Comparison of ENCODE assay signal across 24 cellular contexts in genomic region chr4:164021947-164022346, GRCh38.
DNase-seq lines count a peak whose midpoint lies in the region; ATAC-seq, FAIRE-seq and TF ChIP-seq lines count a peak whose summit lies in the region.
"Had no signal": no experiment of that assay in that cellular context is flagged by ENCODE, and none has a peak within 500 bp of the region (broad histone marks: within the 10 kb centered on the region; RNA-seq: fewer than 3 reads in every experiment).

No MANE protein-coding gene starts in this region.

- H2BK20ac ChIP-seq in IMR-90 (ENCODE audit: low read depth, low read length) (no peak overlapping the region), H1 (ENCODE audit: low read length) (no peak overlapping the region)

- FAIRE-seq in GM12878 (lab: Jason Lieb, UNC) (peak; percentile 35), H1 (lab: Jason Lieb, UNC) (no peak)
- FAIRE-seq: A204.1, GM12891, GM19239 had no signal

- H3K9me3 ChIP-seq in IMR-90 (ENCODE audit: control insufficient read depth, insufficient read depth, low read length) (peaks cover 10% of the 10 kb centered on the region), GM12878 (replicated peaks; ENCODE audit: control insufficient read depth, insufficient read depth, low read length) (no peaks in the 10 kb centered on the region), H1 (ENCODE audit: insufficient read depth in 2 of 2, low read depth in 1 of 2, low read length in 1 of 2) (no peaks in the 10 kb centered on the region)

- H2BK120ac ChIP-seq in IMR-90 (ENCODE audit: low read depth, low read length): no peak overlapping the region
- no peak overlapping the region for H2BK120ac ChIP-seq in H1 (replicated peaks; ENCODE audit: low read depth, low read length)

- H4K8ac ChIP-seq in IMR-90 (ENCODE audit: low read depth in 2 of 2, low read length in 2 of 2) (no peak overlapping the region), H1 (ENCODE audit: extremely low read depth, insufficient read depth, low read length) (no peak overlapping the region)

- dilution Hi-C loops in IMR-90 (cut with HindIII; ENCODE audit: low sequenced_read_pairs, unreplicated experiment): no loop called here

- POLR2A ChIA-PET in IMR-90 (lab: Charles Lee; ENCODE audit: unreplicated experiment): no interaction called here
- POLR2A ChIA-PET in GM12878 (lab: Charles Lee): no interaction called here
- POLR2A ChIA-PET in H1 (lab: Charles Lee; ENCODE audit: partially characterized antibody): no interaction called here

- TF ChIP-seq EP300 in GM12878 (IDR thresholded peaks at IDR 0.05; ENCODE audit: borderline replicate concordance in 1 of 2, control insufficient read depth in 1 of 2, low read depth in 2 of 2, low read length in 2 of 2) (no peak), H1 (IDR thresholded peaks at IDR 0.05; ENCODE audit: borderline replicate concordance in 1 of 2, low read depth in 2 of 2, low read length in 2 of 2) (no peak)

- H2BK5ac ChIP-seq in IMR-90 (ENCODE audit: low read depth, low read length, poor library complexity, severe bottlenecking) (no peak overlapping the region), H1 (ENCODE audit: low read depth, low read length) (no peak overlapping the region)

- H2AK5ac ChIP-seq in IMR-90 (ENCODE audit: low read depth, low read length) (no peak overlapping the region), H1 (ENCODE audit: low read depth, low read length) (no peak overlapping the region)

- H3K9me1 ChIP-seq in IMR-90 (ENCODE audit: insufficient read depth, low read length): no peaks in the 10 kb centered on the region

- no peak overlapping the region for H3K4me2 ChIP-seq in IMR-90 (ENCODE audit: low read depth, low read length)
- H3K4me2 ChIP-seq in GM12878 (ENCODE audit: control insufficient read depth, insufficient read depth): no peak overlapping the region
- no peak overlapping the region for H3K4me2 ChIP-seq in H1 (ENCODE audit: insufficient read depth in 1 of 2, low read depth in 2 of 2, low read length in 2 of 2)
- H3K4me2 ChIP-seq: BLaER1 had no signal

- RAD21 ChIA-PET in GM12878 (lab: Charles Lee; ENCODE audit: unreplicated experiment): no interaction called here

- TF ChIP-seq POLR2A in IMR-90 (IDR thresholded peaks at IDR 0.05; ENCODE audit: low read depth, low read length) (no peak), GM12878 (IDR thresholded peaks at IDR 0.05; ENCODE audit: low read depth, low read length) (no peak), H1 (IDR thresholded peaks at IDR 0.05; ENCODE audit: control extremely low read depth in 1 of 2, low read depth in 2 of 2, low read length in 2 of 2) (no peak)

- SMC1A ChIA-PET in GM12878 (lab: Charles Lee; ENCODE audit: uncharacterized antibody, unreplicated experiment): interaction anchor here (1.3 to 1.5 kb wide), 2 partner anchors 238 to 467 kb away, joined by 3 to 4 read pairs; no protein-coding TSS in a partner anchor

- H3K27me3 ChIP-seq in IMR-90 (ENCODE audit: control insufficient read depth, insufficient read depth, low read length) (no peaks in the 10 kb centered on the region), GM12878 (replicated peaks in 1 of 2; ENCODE audit: control insufficient read depth in 2 of 2, insufficient read depth in 2 of 2, low read length in 1 of 2) (no peaks in the 10 kb centered on the region), H1 (replicated peaks in 1 of 4; ENCODE audit: control insufficient read depth in 3 of 4, extremely low read depth in 1 of 4, insufficient read depth in 3 of 4, low read length in 3 of 4) (no peaks in the 10 kb centered on the region)
- H3K27me3 ChIP-seq: BE2C, BLaER1 had no signal

- CTCF ChIA-PET in IMR-90 (lab: Yijun Ruan, JAX) (no interaction called here), GM12878 (lab: Yijun Ruan, JAX) (interaction anchor here (0.9 to 1.5 kb wide), 3 partner anchors 10 to 467 kb away, joined by 3 to 4 read pairs (median 4); no protein-coding TSS in a partner anchor), H1 (lab: Charles Lee; ENCODE audit: partially characterized antibody) (interaction anchor here (0.6 to 4.9 kb wide), 9 partner anchors 10 to 496 kb away, joined by 3 to 28 read pairs (median 5); no protein-coding TSS in a partner anchor)

- in situ Hi-C loops in IMR-90 (cut with MboI; ENCODE audit: low sequenced_read_pairs) (no loop called here), GM12878 (cut with MboI) (loop anchor here (5.0 kb wide), 1 partner anchor 470 kb away; no protein-coding TSS in a partner anchor)

- no peak overlapping the region for H2BK15ac ChIP-seq in IMR-90 (ENCODE audit: low read depth, low read length)
- no peak overlapping the region for H2BK15ac ChIP-seq in H1 (ENCODE audit: low read length)

- H3K4ac ChIP-seq in IMR-90 (ENCODE audit: low read depth, low read length): no peak overlapping the region
- H3K4ac ChIP-seq in H1 (replicated peaks; ENCODE audit: insufficient read length, low read depth, low read length): no peak overlapping the region

- no peak overlapping the region for H4K91ac ChIP-seq in IMR-90 (ENCODE audit: insufficient read depth, low read depth, low read length)
- H4K91ac ChIP-seq in H1 (replicated peaks; ENCODE audit: insufficient read length, low read length): no peak overlapping the region

- H3K56ac ChIP-seq in IMR-90 (ENCODE audit: extremely low read depth, insufficient read depth, low read length): no peak overlapping the region
- H3K56ac ChIP-seq in H1 (replicated peaks; ENCODE audit: insufficient read length, low read depth, low read length): no peak overlapping the region

- no peaks in the 10 kb centered on the region for H3K23me2 ChIP-seq in H1 (ENCODE audit: low read depth, low read length)

- no peak overlapping the region for H4K5ac ChIP-seq in IMR-90 (ENCODE audit: low read depth, low read length)
- no peak overlapping the region for H4K5ac ChIP-seq in H1 (ENCODE audit: insufficient read length, low read depth, low read length)

- BruUV-seq in IMR-90 (replicated peaks; lab: Mats Ljungman, UMichigan) (no TSS peak), GM12878 (replicated peaks; lab: Mats Ljungman, UMichigan) (no TSS peak)

- H2BK12ac ChIP-seq in H1 (ENCODE audit: low read depth, low read length): no peak overlapping the region

- H3K4me3 ChIP-seq in IMR-90 (ENCODE audit: insufficient read depth, low read depth, low read length) (no peak overlapping the region), GM12878 (no peak overlapping the region), H1 (ENCODE audit: extremely low read depth in 1 of 4, insufficient read depth in 2 of 4, low read depth in 3 of 4, low read length in 4 of 4) (no peak overlapping the region)
- H3K4me3 ChIP-seq: BLaER1 had no signal

- H3K9ac ChIP-seq in IMR-90 (ENCODE audit: low read depth, low read length): no peak overlapping the region
- no peak overlapping the region for H3K9ac ChIP-seq in GM12878 (ENCODE audit: control insufficient read depth, insufficient read depth, low read length)
- H3K9ac ChIP-seq in H1 (replicated peaks in 1 of 4; ENCODE audit: extremely low read depth in 1 of 4, low read depth in 3 of 4, low read length in 3 of 4): no peak overlapping the region
- H3K9ac ChIP-seq: BLaER1 had no signal

- TF ChIP-seq CTCF in IMR-90 (conservative IDR thresholded peaks at IDR 0.05; ENCODE audit: low read depth, low read length) (no peak), GM12878 (IDR thresholded peaks at IDR 0.05 in 2 of 3, conservative IDR thresholded peaks at IDR 0.05 in 1 of 3; ENCODE audit: control insufficient read depth in 2 of 3, extremely low read depth in 1 of 3, insufficient read depth in 1 of 3, low read depth in 3 of 3, low read length in 3 of 3) (no peak), H1 (IDR thresholded peaks at IDR 0.05; ENCODE audit: control extremely low read depth in 1 of 3, insufficient read depth in 1 of 3, low read depth in 1 of 3, low read length in 3 of 3) (no peak)

- no peak for DNase-seq in IMR-90
- no peak for DNase-seq in GM12878 (ENCODE audit: low read depth, low spot score)
- DNase-seq in H1 (ENCODE audit: low read depth in 1 of 2, low spot score in 2 of 2): no peak
- DNase-seq in NCI-H526 treated with DMSO at 0.1 percent for 48 hours (lab: John Stamatoyannopoulos, UW): no peak
- DNase-seq in NCI-H2171 (lab: John Stamatoyannopoulos, UW): no peak
- DNase-seq: 8988T; ACHN; BE2C; C1 segment of cervical spinal cord; CD4-positive, alpha-beta memory T cell; CD4-positive, CD25-positive, alpha-beta regulatory T cell; CD8-positive, alpha-beta memory T cell; COR-L47; DMS 273 treated with DMSO at 0.1 percent for 48 hours; DMS153; DMS53; DMS79; DND-41; EL; GDM1 had no signal

- no peak overlapping the region for H2AK9ac ChIP-seq in IMR-90 (replicated peaks; ENCODE audit: low read depth, low read length, poor library complexity)

- no peak overlapping the region for H3K23ac ChIP-seq in IMR-90 (ENCODE audit: low read depth, low read length)
- H3K23ac ChIP-seq in H1 (ENCODE audit: insufficient read length): no peak overlapping the region

- no peak overlapping the region for H3K18ac ChIP-seq in IMR-90 (ENCODE audit: low read depth, low read length)
- H3K18ac ChIP-seq in H1 (ENCODE audit: extremely low read depth, low read length): no peak overlapping the region

- H2AFZ ChIP-seq in IMR-90 (replicated peaks; ENCODE audit: low read length, poor library complexity) (no peak overlapping the region), GM12878 (ENCODE audit: control insufficient read depth, low read depth, low read length) (no peak overlapping the region), H1 (ENCODE audit: low read length) (no peak overlapping the region)

- H3K14ac ChIP-seq in IMR-90 (replicated peaks; ENCODE audit: low read depth, low read length) (no peak overlapping the region), H1 (ENCODE audit: insufficient read length) (no peak overlapping the region)

- intact Hi-C loops in IMR-90 (cut with micrococcal nuclease): no loop called here
- intact Hi-C loops in GM12878 (cut with micrococcal nuclease; ENCODE audit: unreplicated experiment): loop anchor here (5.0 kb wide), 1 partner anchor 250 kb away; no protein-coding TSS in a partner anchor

- H3K79me2 ChIP-seq in GM12878 (ENCODE audit: control insufficient read depth, insufficient read depth, low read length): no peaks in the 10 kb centered on the region
- no peaks in the 10 kb centered on the region for H3K79me2 ChIP-seq in H1 (ENCODE audit: control insufficient read depth in 1 of 2, insufficient read depth in 2 of 2, low read length in 2 of 2)

- H3K27ac ChIP-seq in IMR-90 (ENCODE audit: insufficient read depth, low read length): no peak overlapping the region
- no peak overlapping the region for H3K27ac ChIP-seq in GM12878 (ENCODE audit: control insufficient read depth, insufficient read depth)
- no peak overlapping the region for H3K27ac ChIP-seq in H1 (ENCODE audit: low read depth, low read length)
- H3K27ac ChIP-seq: BLaER1 had no signal

- H3K79me1 ChIP-seq in IMR-90 (ENCODE audit: low read depth in 1 of 2, low read length in 2 of 2): no peaks in the 10 kb centered on the region
- no peaks in the 10 kb centered on the region for H3K79me1 ChIP-seq in H1 (ENCODE audit: low read depth, low read length)

- no peaks in the 10 kb centered on the region for H3K36me3 ChIP-seq in IMR-90 (ENCODE audit: control insufficient read depth, insufficient read depth, low read length)
- H3K36me3 ChIP-seq in GM12878 (ENCODE audit: control insufficient read depth in 2 of 2, insufficient read depth in 2 of 2, low read length in 1 of 2): no peaks in the 10 kb centered on the region
- no peaks in the 10 kb centered on the region for H3K36me3 ChIP-seq in H1 (ENCODE audit: control insufficient read depth in 2 of 4, insufficient read depth in 4 of 4, low read length in 3 of 4)
- H3K36me3 ChIP-seq: BE2C, BLaER1 had no signal

- no peaks in the 10 kb centered on the region for H4K20me1 ChIP-seq in IMR-90 (ENCODE audit: insufficient read depth, low read length)
- H4K20me1 ChIP-seq in GM12878 (ENCODE audit: control insufficient read depth, insufficient read depth): no peaks in the 10 kb centered on the region
- no peaks in the 10 kb centered on the region for H4K20me1 ChIP-seq in H1 (replicated peaks in 1 of 2; ENCODE audit: control insufficient read depth in 1 of 2, insufficient read depth in 2 of 2, low read length in 2 of 2)
- H4K20me1 ChIP-seq: BLaER1 had no signal

- TF ChIP-seq RAD21 in IMR-90 (IDR thresholded peaks at IDR 0.05; ENCODE audit: low read length) (no peak), GM12878 (IDR thresholded peaks at IDR 0.05; ENCODE audit: insufficient read depth, low read depth, low read length) (no peak), H1 (IDR thresholded peaks at IDR 0.05 in 1 of 2, conservative IDR thresholded peaks at IDR 0.05 in 1 of 2; ENCODE audit: low read depth in 2 of 2, low read length in 2 of 2) (no peak)

- no peak for ATAC-seq in IMR-90 (ENCODE audit: low read depth)
- ATAC-seq in GM12878: no peak

- H3K4me1 ChIP-seq in IMR-90 (ENCODE audit: control insufficient read depth, insufficient read depth, low read length) (no peaks in the 10 kb centered on the region), GM12878 (ENCODE audit: control insufficient read depth, insufficient read depth, low read length) (no peaks in the 10 kb centered on the region), H1 (replicated peaks in 1 of 4; ENCODE audit: control insufficient read depth in 3 of 4, insufficient read depth in 4 of 4, low read length in 3 of 4) (peaks cover 0 to 2% (median under 1%) of the 10 kb centered on the region in 4 experiments; a peak in 2 of 7 replicates)
- H3K4me1 ChIP-seq: BE2C, BLaER1 had no signal
